10 cellular contexts compared by ENCODE assay signal in genomic region chr10:6068422-6068821, GRCh38. TPM values are rescaled to one million over a fixed set of nuclear protein-coding genes. Genes with fewer than 3 reads are reported as not detected.
DNase-seq lines count a peak whose midpoint lies in the region; ATAC-seq and TF ChIP-seq lines count a peak whose summit lies in the region.
"Had no signal": no experiment of that assay in that cellular context is flagged by ENCODE, and none has a peak within 500 bp of the region (broad histone marks: within the 10 kb centered on the region; RNA-seq: fewer than 3 reads in every experiment).

No MANE protein-coding gene starts in this region.

- ATAC-seq in HG03432 (IDR thresholded peaks at IDR 0.05; ENCODE audit: unreplicated experiment) = peak; percentile 53
- ATAC-seq in activated CD8-positive, alpha-beta T cell treated with anti-CD3 and anti-CD28 coated beads for 36 hours = peak; percentile 22

- POLR2A ChIA-PET in activated CD8-positive, alpha-beta T cell treated with anti-CD3 and anti-CD28 coated beads for 36 hours (lab: Charles Lee) = interaction anchor here (0.8 to 29.2 kb wide), 9 partner anchors 8 to 134 kb away, joined by 3 to 846 read pairs (median 6); partner anchors contain the start of gene PFKFB3

- DNase-seq in activated gamma-delta T cell treated with Interleukin-2 at 50 U/mL for 16 hours (peak; percentile 32), activated gamma-delta T cell (lab: John Stamatoyannopoulos, UW) (no peak), mesothelial cell of epicardium (ENCODE audit: low spot score in 2 of 2, unreplicated experiment in 2 of 2) (no peak), NCI-H1694 treated with DMSO at 0.1 percent for 48 hours (lab: John Stamatoyannopoulos, UW) (no peak), NCI-H1436 treated with DMSO at 0.1 percent for 48 hours (lab: John Stamatoyannopoulos, UW) (no peak)
- peak; percentile 75 for DNase-seq in activated CD8-positive, alpha-beta T cell treated with anti-CD3 and anti-CD28 coated beads for 36 hours
- DNase-seq: esophagus squamous epithelium, pancreas had no signal

- H3K9me3 Mint-ChIP-seq in activated CD8-positive, alpha-beta T cell treated with anti-CD3 and anti-CD28 coated beads for 36 hours = peaks cover 2% of the 10 kb centered on the region
- no peaks in the 10 kb centered on the region for H3K9me3 Mint-ChIP-seq in stimulated activated naive CD8-positive, alpha-beta T cell treated with anti-CD3 and anti-CD28 coated beads, Interleukin-15, Interleukin-2, amounts not matched to agents 100 ng/mL and 50 ng/mL, for 24 hours
- H3K9me3 Mint-ChIP-seq in mesothelial cell of epicardium = no peaks in the 10 kb centered on the region

- CTCF ChIA-PET in activated CD8-positive, alpha-beta T cell treated with anti-CD3 and anti-CD28 coated beads for 36 hours (lab: Charles Lee) = interaction anchor here (0.9 to 4.7 kb wide), 8 partner anchors 11 to 179 kb away, joined by 3 to 44 read pairs (median 10); partner anchors contain the start of genes ANKRD16 and FBH1

- peak overlapping the region; percentile 77 for H3K4me3 Mint-ChIP-seq in activated CD8-positive, alpha-beta T cell treated with anti-CD3 and anti-CD28 coated beads for 36 hours
- H3K4me3 Mint-ChIP-seq in stimulated activated naive CD8-positive, alpha-beta T cell treated with anti-CD3 and anti-CD28 coated beads, Interleukin-15, Interleukin-2, amounts not matched to agents 100 ng/mL and 50 ng/mL, for 24 hours = peak overlapping the region; percentile 77
- H3K4me3 Mint-ChIP-seq in mesothelial cell of epicardium = no peak overlapping the region

- intact Hi-C loops in activated CD8-positive, alpha-beta T cell treated with anti-CD3 and anti-CD28 coated beads for 36 hours (cut with micrococcal nuclease) = loop anchor here (2.0 kb wide), 1 partner anchor 16 kb away; no protein-coding TSS in a partner anchor

- TF ChIP-seq CTCF in activated CD8-positive, alpha-beta T cell treated with anti-CD3 and anti-CD28 coated beads for 36 hours (IDR thresholded peaks at IDR 0.05) = no peak
- no peak for TF ChIP-seq CTCF in mesothelial cell of epicardium (IDR thresholded peaks at IDR 0.05; ENCODE audit: unreplicated experiment)

- H3K4me1 Mint-ChIP-seq in activated CD8-positive, alpha-beta T cell treated with anti-CD3 and anti-CD28 coated beads for 36 hours (ENCODE audit: low read depth) = peaks cover 94% of the 10 kb centered on the region
- peaks cover 99% of the 10 kb centered on the region for H3K4me1 Mint-ChIP-seq in stimulated activated naive CD8-positive, alpha-beta T cell treated with anti-CD3 and anti-CD28 coated beads, Interleukin-15, Interleukin-2, amounts not matched to agents 100 ng/mL and 50 ng/mL, for 24 hours (ENCODE audit: low read depth)
- H3K4me1 Mint-ChIP-seq in mesothelial cell of epicardium = no peaks in the 10 kb centered on the region

- no peaks in the 10 kb centered on the region for H3K27me3 Mint-ChIP-seq in activated CD8-positive, alpha-beta T cell treated with anti-CD3 and anti-CD28 coated beads for 36 hours
- H3K27me3 Mint-ChIP-seq in stimulated activated naive CD8-positive, alpha-beta T cell treated with anti-CD3 and anti-CD28 coated beads, Interleukin-15, Interleukin-2, amounts not matched to agents 100 ng/mL and 50 ng/mL, for 24 hours = no peaks in the 10 kb centered on the region
- peaks cover 26% of the 10 kb centered on the region for H3K27me3 Mint-ChIP-seq in mesothelial cell of epicardium (ENCODE audit: low read depth)

- H3K36me3 Mint-ChIP-seq in activated CD8-positive, alpha-beta T cell treated with anti-CD3 and anti-CD28 coated beads for 36 hours (ENCODE audit: low read depth) = peaks cover 7% of the 10 kb centered on the region
- H3K36me3 Mint-ChIP-seq in stimulated activated naive CD8-positive, alpha-beta T cell treated with anti-CD3 and anti-CD28 coated beads, Interleukin-15, Interleukin-2, amounts not matched to agents 100 ng/mL and 50 ng/mL, for 24 hours (ENCODE audit: low read depth) = peaks cover 4% of the 10 kb centered on the region
- H3K36me3 Mint-ChIP-seq in mesothelial cell of epicardium = no peaks in the 10 kb centered on the region

- H3K27ac Mint-ChIP-seq in activated CD8-positive, alpha-beta T cell treated with anti-CD3 and anti-CD28 coated beads for 36 hours = peak overlapping the region; percentile 97
- H3K27ac Mint-ChIP-seq in stimulated activated naive CD8-positive, alpha-beta T cell treated with anti-CD3 and anti-CD28 coated beads, Interleukin-15, Interleukin-2, amounts not matched to agents 100 ng/mL and 50 ng/mL, for 24 hours = peak overlapping the region; percentile 98
- no peak overlapping the region for H3K27ac Mint-ChIP-seq in mesothelial cell of epicardium

RNA-seq across cellular contexts. Expression of gene IL2RA, which starts 6.3 kb away (rescaled TPM):
- total RNA-seq in activated CD8-positive, alpha-beta T cell treated with anti-CD3 and anti-CD28 coated beads for 36 hours = 100 to 1,000 TPM; 868 to 874 TPM
- total RNA-seq in mesothelial cell of epicardium = not detected in 3 replicates

RNA-seq across cellular contexts. Expression of gene RBM17, which starts 20.4 kb away (rescaled TPM):
- 100 to 1,000 TPM; 284 to 285 TPM for total RNA-seq in activated CD8-positive, alpha-beta T cell treated with anti-CD3 and anti-CD28 coated beads for 36 hours
- 108 to 115 TPM (median 112 TPM) in 3 replicates for total RNA-seq in mesothelial cell of epicardium

Comparison
In these comparisons a context has a peak if more than half of its experiments do, and no peak if none do; other contexts are left out.
1. DNase-seq: peak in activated gamma-delta T cell treated with Interleukin-2 at 50 U/mL for 16 hours (single experiment) and activated CD8-positive, alpha-beta T cell treated with anti-CD3 and anti-CD28 coated beads for 36 hours (single experiment); none in activated gamma-delta T cell (single experiment), mesothelial cell of epicardium (0 of 2), NCI-H1694 treated with DMSO at 0.1 percent for 48 hours (single experiment) and NCI-H1436 treated with DMSO at 0.1 percent for 48 hours (single experiment).
2. RNA of gene IL2RA, which starts 6.3 kb away (total RNA-seq): 868 to 874 TPM in activated CD8-positive, alpha-beta T cell treated with anti-CD3 and anti-CD28 coated beads for 36 hours; not detected in mesothelial cell of epicardium; every median in the first group is over 100 times any median in the second.